22 cellular contexts compared by ENCODE assay signal in genomic region chr12:9697619-9698018, GRCh38. TPM values are rescaled to one million over a fixed set of nuclear protein-coding genes. Genes with fewer than 3 reads are reported as not detected.
DNase-seq lines count a peak whose midpoint lies in the region; ATAC-seq and TF ChIP-seq lines count a peak whose summit lies in the region.
"Had no signal": no experiment of that assay in that cellular context is flagged by ENCODE, and none has a peak within 500 bp of the region (broad histone marks: within the 10 kb centered on the region; RNA-seq: fewer than 3 reads in every experiment).

No MANE protein-coding gene starts in this region.

- CTCF ChIA-PET in activated B cell treated with CpG ODN at 0.5 μM for 24 hours (lab: Charles Lee) = interaction anchor here (1.3 to 1.4 kb wide), 2 partner anchors 51 to 100 kb away, joined by 3 read pairs; no protein-coding TSS in a partner anchor

- peaks cover 46% of the 10 kb centered on the region for H3K36me3 Mint-ChIP-seq in activated naive CD4-positive, alpha-beta T cell treated with anti-CD3 and anti-CD28 coated beads, Interleukin-2, amount 50 U/mL, for 24 hours
- H3K36me3 Mint-ChIP-seq in activated B cell treated with CpG ODN at 0.5 μM for 24 hours (ENCODE audit: low read depth) (peaks cover 57% of the 10 kb centered on the region), naive B cell (peaks cover 35 to 42% of the 10 kb centered on the region in 2 donors)

- no peak for TF ChIP-seq CTCF in activated B cell treated with CpG ODN at 0.5 μM for 24 hours (IDR thresholded peaks at IDR 0.05)

- H3K4me3 Mint-ChIP-seq in activated naive CD4-positive, alpha-beta T cell treated with anti-CD3 and anti-CD28 coated beads, Interleukin-2, amount 50 U/mL, for 24 hours = no peak overlapping the region
- H3K4me3 Mint-ChIP-seq in activated B cell treated with CpG ODN at 0.5 μM for 24 hours (no peak overlapping the region), naive B cell (peak overlapping the region in 1 of 8 donors; percentile 14)
- H3K4me3 Mint-ChIP-seq: activated T-cell treated with anti-CD3 and anti-CD28 coated beads, Interleukin-2, amount 50 U/mL, for 4 hours; central memory CD8-positive, alpha-beta T cell; memory B cell had no signal

- H3K27ac Mint-ChIP-seq in activated naive CD4-positive, alpha-beta T cell treated with anti-CD3 and anti-CD28 coated beads, Interleukin-2, amount 50 U/mL, for 24 hours = peak overlapping the region; percentile 5
- peak overlapping the region; percentile 50 for H3K27ac Mint-ChIP-seq in activated B cell treated with CpG ODN at 0.5 μM for 24 hours
- peak overlapping the region in 4 of 6 donors; percentile 1 to 53 (median 22) for H3K27ac Mint-ChIP-seq in naive B cell

- no peaks in the 10 kb centered on the region for H3K27me3 Mint-ChIP-seq in activated naive CD4-positive, alpha-beta T cell treated with anti-CD3 and anti-CD28 coated beads, Interleukin-2, amount 50 U/mL, for 24 hours
- H3K27me3 Mint-ChIP-seq in activated B cell treated with CpG ODN at 0.5 μM for 24 hours (no peaks in the 10 kb centered on the region), naive B cell (no peaks in the 10 kb centered on the region)
- H3K27me3 Mint-ChIP-seq: central memory CD8-positive, alpha-beta T cell; memory B cell had no signal

- H3K4me1 Mint-ChIP-seq in activated naive CD4-positive, alpha-beta T cell treated with anti-CD3 and anti-CD28 coated beads, Interleukin-2, amount 50 U/mL, for 24 hours = peaks cover 58% of the 10 kb centered on the region
- H3K4me1 Mint-ChIP-seq in activated B cell treated with CpG ODN at 0.5 μM for 24 hours (peaks cover 82% of the 10 kb centered on the region), naive B cell (peaks cover 50 to 81% (median 60%) of the 10 kb centered on the region in 3 donors)

- DNase-seq in activated naive CD4-positive, alpha-beta T cell (lab: John Stamatoyannopoulos, UW) = no peak
- DNase-seq in activated B cell treated with CpG ODN at 0.5 μM for 24 hours (no peak), naive B cell (no peak), cardiac septum (ENCODE audit: low spot score) (no peak), NCI-H2029 (lab: John Stamatoyannopoulos, UW) (no peak)
- DNase-seq: activated T-cell treated with anti-CD3 and anti-CD28 coated beads, Interleukin-2, amount 50 U/mL, for 4 hours; BE2C; Karpas-422; NCI-H2081; NCI-H526 treated with DMSO at 0.1 percent for 48 hours; NK-92 treated with Interleukin-12 subunit alpha and Interleukin-12 subunit beta, amount 100 ng/mL, for 24 hours; PC-3; tibial artery had no signal

- intact Hi-C loops in activated B cell treated with CpG ODN at 0.5 μM for 24 hours (cut with micrococcal nuclease) = loop anchor here (1.0 kb wide), 1 partner anchor 9 kb away; no protein-coding TSS in a partner anchor
- intact Hi-C loops in cardiac septum (cut with DNase I) = no loop called here

- POLR2A ChIA-PET in activated B cell treated with CpG ODN at 0.5 μM for 24 hours (lab: Charles Lee) = interaction anchor here (0.7 to 1.6 kb wide), 6 partner anchors 20 to 101 kb away, joined by 3 to 6 read pairs (median 4); partner anchors contain the start of gene CLEC2D

- H3K9me3 Mint-ChIP-seq in activated naive CD4-positive, alpha-beta T cell treated with anti-CD3 and anti-CD28 coated beads, Interleukin-2, amount 50 U/mL, for 24 hours = peaks cover 12% of the 10 kb centered on the region
- peaks cover 8% of the 10 kb centered on the region for H3K9me3 Mint-ChIP-seq in activated B cell treated with CpG ODN at 0.5 μM for 24 hours
- peaks cover 2 to 15% (median 7%) of the 10 kb centered on the region in 7 donors for H3K9me3 Mint-ChIP-seq in naive B cell

- ATAC-seq in activated B cell treated with CpG ODN at 0.5 μM for 24 hours (ENCODE audit: low read depth) (no peak), naive B cell (ENCODE audit: low read depth in 2 of 2) (no peak), HG03442 (IDR thresholded peaks at IDR 0.05; ENCODE audit: unreplicated experiment) (no peak)
- ATAC-seq: activated T-cell treated with anti-CD3 and anti-CD28 coated beads, Interleukin-2, amount 50 U/mL, for 4 hours; esophagus mucosa; HCT116; left lobe of liver; PC-3 had no signal

RNA-seq across cellular contexts. Expression of gene CLEC2D, which starts 28.1 kb away (rescaled TPM):
- total RNA-seq in activated B cell treated with CpG ODN at 0.5 μM for 24 hours (437 and 492 TPM in 2 replicates), cardiac septum (4.7 TPM)
- polyA plus RNA-seq in naive B cell (ENCODE audit: low read depth in 6 of 6) = 100 to 1,000 TPM; 329 to 467 (median 350) TPM

RNA-seq across cellular contexts. Expression of gene CLECL1, which starts 35.3 kb away (rescaled TPM):
- 111 and 115 TPM in 2 replicates for total RNA-seq in activated B cell treated with CpG ODN at 0.5 μM for 24 hours
- polyA plus RNA-seq in naive B cell (ENCODE audit: low read depth in 6 of 6) = 10 to 100 TPM in 4 of 6 donors, 1 to 10 TPM in 2; 8.9 to 34.0 (median 11.5) TPM
- total RNA-seq in cardiac septum = not detected
- total RNA-seq: esophagus mucosa, fibroblast of villous mesenchyme, PC-3, vagina had no signal

Comparison
In these comparisons a context has a peak if more than half of its experiments do, and no peak if none do; other contexts are left out.
1. RNA of gene CLEC2D, which starts 28.1 kb away (total RNA-seq): 437 to 492 TPM in activated B cell treated with CpG ODN at 0.5 μM for 24 hours; 4.7 TPM in cardiac septum (single experiment); every median in the first group is over 10 times any median in the second.
2. RNA of gene CLECL1, which starts 35.3 kb away (total RNA-seq): 111 to 115 TPM in activated B cell treated with CpG ODN at 0.5 μM for 24 hours; not detected in cardiac septum (single experiment); every median in the first group is over 100 times any median in the second.
3. Peak in every context shown above with its lines, with median percentiles within 50 percentile points of each other: H3K27ac Mint-ChIP-seq.